Comparison of ENCODE assay signal across 8 cellular contexts in the genomic region with DNA sequence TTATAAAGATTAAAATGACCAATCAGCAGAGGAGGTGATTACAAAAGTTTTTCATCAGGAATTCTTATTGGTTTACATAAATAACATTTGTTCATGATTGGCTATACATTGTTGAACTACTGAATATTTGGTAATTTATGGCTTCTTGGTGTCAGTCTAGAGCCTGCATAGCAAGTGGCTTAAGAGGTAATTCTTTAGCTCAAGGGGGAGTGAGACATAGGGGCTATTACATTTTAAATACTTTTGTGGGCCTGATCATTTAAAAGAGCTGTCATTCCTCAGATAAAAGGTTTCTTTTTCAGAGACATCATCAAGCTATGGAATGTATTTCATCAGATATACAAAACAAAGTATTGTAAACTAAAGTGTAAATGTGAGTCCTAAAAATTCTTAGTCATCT.
"Had no signal": no experiment of that assay in that cellular context is flagged by ENCODE, and none has a peak within 500 bp of the region (broad histone marks: within the 10 kb centered on the region; RNA-seq: fewer than 3 reads in every experiment).

No MANE protein-coding gene starts in this region.

- H3K36me3 Mint-ChIP-seq: IgD-negative memory B cell had no signal

- H3K27ac Mint-ChIP-seq: H9, HFFc6, IgD-negative memory B cell had no signal

- ATAC-seq: HepG2 had no signal

- DNase-seq: GM23248, H9, HCEC 1CT, HFFc6, KBM-7 had no signal

- H3K27ac ChIP-seq: GM23248, HL-60 had no signal

- H2AFZ ChIP-seq: GM23248 had no signal

- H3K9ac ChIP-seq: GM23248 had no signal

- H3K4me3 ChIP-seq: GM23248 had no signal

- H3K9me3 Mint-ChIP-seq: HFFc6, IgD-negative memory B cell had no signal

- H3K4me3 Mint-ChIP-seq: H9, HFFc6, IgD-negative memory B cell had no signal
